In the genomic region with DNA sequence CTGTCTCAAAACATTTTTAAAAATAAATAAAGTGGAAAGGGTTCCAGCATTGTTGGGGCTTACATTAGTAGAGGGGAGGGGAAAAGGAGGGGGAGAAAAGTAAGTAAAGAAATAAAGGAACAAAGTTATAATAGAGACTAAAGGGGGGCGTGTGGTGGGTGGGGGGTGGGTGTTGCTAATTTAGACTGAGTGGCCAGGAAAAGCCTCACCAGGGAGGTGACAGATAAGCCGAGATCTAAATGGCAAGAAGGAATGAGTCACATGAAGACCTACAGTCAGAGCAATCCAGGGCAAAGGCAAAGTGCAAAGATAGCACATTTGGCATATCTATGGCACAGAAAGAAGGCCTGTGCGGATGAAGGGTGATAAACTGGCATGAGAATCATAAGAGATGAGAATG, we compare ENCODE assay signal across 11 cellular contexts. TPM values are rescaled to one million over a fixed set of nuclear protein-coding genes. Genes with fewer than 3 reads are reported as not detected.
DNase-seq lines count a peak whose midpoint lies in the region; ATAC-seq and TF ChIP-seq lines count a peak whose summit lies in the region.
"Had no signal": no experiment of that assay in that cellular context is flagged by ENCODE, and none has a peak within 500 bp of the region (broad histone marks: within the 10 kb centered on the region; RNA-seq: fewer than 3 reads in every experiment).

No MANE protein-coding gene starts in this region.

- DNase-seq in HT-29 (ENCODE audit: low spot score): peak; percentile 45
- DNase-seq in caudate nucleus (lab: John Stamatoyannopoulos, UW): peak in 2 of 61 donors; percentile 29 to 65
- DNase-seq in mucosa of descending colon: peak in 1 of 3 donors; percentile 61
- no peak for DNase-seq in DMS79 treated with DMSO at 0.1 percent for 48 hours (lab: John Stamatoyannopoulos, UW)
- no peak for DNase-seq in kidney glomerular epithelial cell (lab: John Stamatoyannopoulos, UW)
- DNase-seq: NCI-H1930; NCI-H82; SJCRH30; stimulated activated CD4-positive, alpha-beta T cell treated with anti-CD3 and anti-CD28 coated beads, Interleukin-4, amount 100 ng/mL, for 4 hours had no signal

- peak overlapping the region; percentile 77 for H3K27ac ChIP-seq in caudate nucleus (ENCODE audit: low read depth, low read length)
- H3K27ac ChIP-seq: SJCRH30 had no signal

- ATAC-seq in mucosa of descending colon (peak; percentile 24), SK-N-SH treated with all-trans-retinoic acid at 6 μM for 48 hours (no peak)

- no peak overlapping the region for H3K4me3 ChIP-seq in mucosa of descending colon
- H3K4me3 ChIP-seq: SJCRH30 had no signal

- H3K4me1 ChIP-seq in mucosa of descending colon (ENCODE audit: low read depth): peaks cover 2% of the 10 kb centered on the region
- H3K4me1 ChIP-seq: SJCRH30 had no signal

- H3K9me3 ChIP-seq in mucosa of descending colon: no peaks in the 10 kb centered on the region
- H3K9me3 ChIP-seq: SJCRH30 had no signal

- TF ChIP-seq CTCF in mucosa of descending colon (IDR thresholded peaks at IDR 0.05): no peak

- intact Hi-C loops in mucosa of descending colon (cut with DNase I, micrococcal nuclease): no loop called here

- H3K36me3 ChIP-seq in mucosa of descending colon (ENCODE audit: low read depth): no peaks in the 10 kb centered on the region
- H3K36me3 ChIP-seq: SJCRH30 had no signal

TF ChIP-seq in SK-N-SH treated with all-trans-retinoic acid at 6 μM for 48 hours, 23 proteins besides CTCF, POLR2A, EP300 and RAD21:
- no peak for TF ChIP-seq ZNF8 (CRISPR knock-in tag; IDR thresholded peaks at IDR 0.05)
- no peak for TF ChIP-seq OSR1 (CRISPR knock-in tag; IDR thresholded peaks at IDR 0.05)
- no peak for TF ChIP-seq ZNF70 (CRISPR knock-in tag; IDR thresholded peaks at IDR 0.05)
- TF ChIP-seq ZNF565 (CRISPR knock-in tag; conservative IDR thresholded peaks at IDR 0.05; ENCODE audit: low read depth): no peak
- TF ChIP-seq, protein P1, sequence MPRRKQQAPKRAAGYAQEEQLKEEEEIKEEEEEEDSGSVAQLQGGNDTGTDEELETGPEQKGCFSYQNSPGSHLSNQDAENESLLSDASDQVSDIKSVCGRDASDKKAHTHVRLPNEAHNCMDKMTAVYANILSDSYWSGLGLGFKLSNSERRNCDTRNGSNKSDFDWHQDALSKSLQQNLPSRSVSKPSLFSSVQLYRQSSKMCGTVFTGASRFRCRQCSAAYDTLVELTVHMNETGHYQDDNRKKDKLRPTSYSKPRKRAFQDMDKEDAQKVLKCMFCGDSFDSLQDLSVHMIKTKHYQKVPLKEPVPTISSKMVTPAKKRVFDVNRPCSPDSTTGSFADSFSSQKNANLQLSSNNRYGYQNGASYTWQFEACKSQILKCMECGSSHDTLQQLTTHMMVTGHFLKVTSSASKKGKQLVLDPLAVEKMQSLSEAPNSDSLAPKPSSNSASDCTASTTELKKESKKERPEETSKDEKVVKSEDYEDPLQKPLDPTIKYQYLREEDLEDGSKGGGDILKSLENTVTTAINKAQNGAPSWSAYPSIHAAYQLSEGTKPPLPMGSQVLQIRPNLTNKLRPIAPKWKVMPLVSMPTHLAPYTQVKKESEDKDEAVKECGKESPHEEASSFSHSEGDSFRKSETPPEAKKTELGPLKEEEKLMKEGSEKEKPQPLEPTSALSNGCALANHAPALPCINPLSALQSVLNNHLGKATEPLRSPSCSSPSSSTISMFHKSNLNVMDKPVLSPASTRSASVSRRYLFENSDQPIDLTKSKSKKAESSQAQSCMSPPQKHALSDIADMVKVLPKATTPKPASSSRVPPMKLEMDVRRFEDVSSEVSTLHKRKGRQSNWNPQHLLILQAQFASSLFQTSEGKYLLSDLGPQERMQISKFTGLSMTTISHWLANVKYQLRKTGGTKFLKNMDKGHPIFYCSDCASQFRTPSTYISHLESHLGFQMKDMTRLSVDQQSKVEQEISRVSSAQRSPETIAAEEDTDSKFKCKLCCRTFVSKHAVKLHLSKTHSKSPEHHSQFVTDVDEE (CRISPR knock-in tag; IDR thresholded peaks at IDR 0.05): no peak
- no peak for TF ChIP-seq ESRRG (CRISPR knock-in tag; IDR thresholded peaks at IDR 0.05)
- TF ChIP-seq, protein P2, sequence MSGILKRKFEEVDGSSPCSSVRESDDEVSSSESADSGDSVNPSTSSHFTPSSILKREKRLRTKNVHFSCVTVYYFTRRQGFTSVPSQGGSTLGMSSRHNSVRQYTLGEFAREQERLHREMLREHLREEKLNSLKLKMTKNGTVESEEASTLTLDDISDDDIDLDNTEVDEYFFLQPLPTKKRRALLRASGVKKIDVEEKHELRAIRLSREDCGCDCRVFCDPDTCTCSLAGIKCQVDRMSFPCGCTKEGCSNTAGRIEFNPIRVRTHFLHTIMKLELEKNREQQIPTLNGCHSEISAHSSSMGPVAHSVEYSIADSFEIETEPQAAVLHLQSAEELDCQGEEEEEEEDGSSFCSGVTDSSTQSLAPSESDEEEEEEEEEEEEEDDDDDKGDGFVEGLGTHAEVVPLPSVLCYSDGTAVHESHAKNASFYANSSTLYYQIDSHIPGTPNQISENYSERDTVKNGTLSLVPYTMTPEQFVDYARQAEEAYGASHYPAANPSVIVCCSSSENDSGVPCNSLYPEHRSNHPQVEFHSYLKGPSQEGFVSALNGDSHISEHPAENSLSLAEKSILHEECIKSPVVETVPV (CRISPR knock-in tag; IDR thresholded peaks at IDR 0.05): no peak

RNA-seq across cellular contexts. Expression of a gene that starts 7.5 kb away (rescaled TPM):
- 0.79 TPM in 1 of 2 replicates, not detected in the other for total RNA-seq in HT-29 (2014; rRNA removed; shearing (Covaris generic))
- total RNA-seq in mucosa of descending colon: 1 to 10 TPM in 1 of 3 donors, under 1 TPM in 1, not detected in 1; 0.81 to 1.0 TPM
- total RNA-seq: LHCN-M2, SJCRH30 had no signal

RNA-seq across cellular contexts. Expression of a gene that starts 13.7 kb away (rescaled TPM):
- total RNA-seq in HT-29 (2014; rRNA removed; shearing (Covaris generic)): 278 and 304 TPM in 2 replicates
- 10 to 100 TPM in 1 of 3 donors, 1 to 10 TPM in 2; 5.8 to 44.0 (median 8.5) TPM for total RNA-seq in mucosa of descending colon

RNA-seq across cellular contexts. Expression of a gene that starts 22.7 kb away (rescaled TPM):
- total RNA-seq in HT-29 (2014; rRNA removed; shearing (Covaris generic)): 160 and 176 TPM in 2 replicates
- 100 to 1,000 TPM in 2 of 3 donors, 10 to 100 TPM in 1; 80.0 to 171 (median 104) TPM for total RNA-seq in mucosa of descending colon

RNA-seq across cellular contexts. Expression of a gene that starts 44.3 kb away (rescaled TPM):
- not detected in 2 replicates for total RNA-seq in HT-29 (2014; rRNA removed; shearing (Covaris generic))
- 10 to 100 TPM in 1 of 3 donors, 1 to 10 TPM in 2; 8.0 to 18.6 (median 8.1) TPM for total RNA-seq in mucosa of descending colon

RNA-seq across cellular contexts. Expression of a gene that starts 44.5 kb away (rescaled TPM):
- 33.9 and 36.5 TPM in 2 replicates for total RNA-seq in HT-29 (2014; rRNA removed; shearing (Covaris generic))
- 10 to 100 TPM; 35.8 to 39.6 (median 38.3) TPM for total RNA-seq in mucosa of descending colon
